ENCODE assay signal across 1 cellular context in the genomic region with DNA sequence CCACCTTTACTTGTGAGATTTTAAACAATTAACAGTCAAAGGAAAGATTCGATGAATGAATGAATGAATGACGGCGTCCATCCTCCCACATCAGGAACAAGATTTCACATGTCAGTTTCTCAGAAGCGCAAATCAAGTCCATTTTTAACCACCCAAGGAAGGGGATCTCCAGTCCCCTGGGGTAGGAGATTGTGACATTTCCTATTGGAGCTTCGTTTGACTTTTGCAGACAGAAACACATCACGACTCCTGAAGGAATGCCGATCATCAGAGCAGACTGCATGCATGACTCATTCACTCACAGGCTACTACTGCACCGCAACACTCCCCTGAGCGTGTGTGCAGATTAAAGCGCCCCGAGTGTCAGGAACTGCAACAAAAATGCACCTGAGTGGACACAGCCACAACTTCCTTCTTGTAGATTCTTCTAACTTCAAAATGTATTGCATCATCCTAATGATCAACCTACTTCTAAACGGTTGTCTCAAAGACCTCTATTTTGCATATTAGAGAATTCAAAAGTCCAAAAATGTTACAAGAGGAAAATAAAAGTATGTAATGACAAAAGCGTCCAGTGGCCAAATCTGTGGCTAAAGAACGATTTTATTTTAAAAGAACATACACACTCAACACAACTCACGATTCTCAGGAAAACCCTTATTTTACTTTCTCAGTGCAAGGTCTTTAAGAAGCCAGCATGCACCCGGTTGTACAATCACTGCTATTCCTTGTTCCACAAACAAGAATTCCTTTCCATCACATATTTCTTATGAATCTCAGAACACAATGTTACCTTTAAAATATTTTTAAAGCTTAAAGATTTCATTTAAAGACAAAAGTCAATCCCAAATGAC.
TF ChIP-seq lines count a peak whose summit lies in the region.

No MANE protein-coding gene starts in this region.

TF ChIP-seq in K562, 482 proteins besides CTCF, POLR2A, EP300 and RAD21 (continued from another document):
- TF ChIP-seq, protein P1, sequence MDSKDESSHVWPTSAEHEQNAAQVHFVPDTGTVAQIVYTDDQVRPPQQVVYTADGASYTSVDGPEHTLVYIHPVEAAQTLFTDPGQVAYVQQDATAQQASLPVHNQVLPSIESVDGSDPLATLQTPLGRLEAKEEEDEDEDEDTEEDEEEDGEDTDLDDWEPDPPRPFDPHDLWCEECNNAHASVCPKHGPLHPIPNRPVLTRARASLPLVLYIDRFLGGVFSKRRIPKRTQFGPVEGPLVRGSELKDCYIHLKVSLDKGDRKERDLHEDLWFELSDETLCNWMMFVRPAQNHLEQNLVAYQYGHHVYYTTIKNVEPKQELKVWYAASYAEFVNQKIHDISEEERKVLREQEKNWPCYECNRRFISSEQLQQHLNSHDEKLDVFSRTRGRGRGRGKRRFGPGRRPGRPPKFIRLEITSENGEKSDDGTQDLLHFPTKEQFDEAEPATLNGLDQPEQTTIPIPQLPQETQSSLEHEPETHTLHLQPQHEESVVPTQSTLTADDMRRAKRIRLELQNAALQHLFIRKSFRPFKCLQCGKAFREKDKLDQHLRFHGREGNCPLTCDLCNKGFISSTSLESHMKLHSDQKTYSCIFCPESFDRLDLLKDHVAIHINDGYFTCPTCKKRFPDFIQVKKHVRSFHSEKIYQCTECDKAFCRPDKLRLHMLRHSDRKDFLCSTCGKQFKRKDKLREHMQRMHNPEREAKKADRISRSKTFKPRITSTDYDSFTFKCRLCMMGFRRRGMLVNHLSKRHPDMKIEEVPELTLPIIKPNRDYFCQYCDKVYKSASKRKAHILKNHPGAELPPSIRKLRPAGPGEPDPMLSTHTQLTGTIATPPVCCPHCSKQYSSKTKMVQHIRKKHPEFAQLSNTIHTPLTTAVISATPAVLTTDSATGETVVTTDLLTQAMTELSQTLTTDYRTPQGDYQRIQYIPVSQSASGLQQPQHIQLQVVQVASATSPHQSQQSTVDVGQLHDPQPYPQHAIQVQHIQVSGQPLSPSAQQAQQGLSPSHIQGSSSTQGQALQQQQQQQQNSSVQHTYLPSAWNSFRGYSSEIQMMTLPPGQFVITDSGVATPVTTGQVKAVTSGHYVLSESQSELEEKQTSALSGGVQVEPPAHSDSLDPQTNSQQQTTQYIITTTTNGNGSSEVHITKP (IDR thresholded peaks at IDR 0.05; ENCODE audit: partially characterized antibody): peak; percentile 59
- TF ChIP-seq PHF20 (IDR thresholded peaks at IDR 0.05; ENCODE audit: partially characterized antibody): no peak
- peak; percentile 77 for TF ChIP-seq ZBTB17 (CRISPR knock-in tag; IDR thresholded peaks at IDR 0.05)
- TF ChIP-seq ELK1 (CRISPR knock-in tag; IDR thresholded peaks at IDR 0.05): no peak
- TF ChIP-seq, protein P2, sequence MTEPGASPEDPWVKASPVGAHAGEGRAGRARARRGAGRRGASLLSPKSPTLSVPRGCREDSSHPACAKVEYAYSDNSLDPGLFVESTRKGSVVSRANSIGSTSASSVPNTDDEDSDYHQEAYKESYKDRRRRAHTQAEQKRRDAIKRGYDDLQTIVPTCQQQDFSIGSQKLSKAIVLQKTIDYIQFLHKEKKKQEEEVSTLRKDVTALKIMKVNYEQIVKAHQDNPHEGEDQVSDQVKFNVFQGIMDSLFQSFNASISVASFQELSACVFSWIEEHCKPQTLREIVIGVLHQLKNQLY (CRISPR knock-in tag; conservative IDR thresholded peaks at IDR 0.05): no peak
- TF ChIP-seq ETV6 (IDR thresholded peaks at IDR 0.05; ENCODE audit: borderline replicate concordance in 1 of 2, low read depth in 2 of 2, low read length in 1 of 2): no peak
- TF ChIP-seq ETV6 (CRISPR knock-in tag; IDR thresholded peaks at IDR 0.05; ENCODE audit: borderline replicate concordance): no peak
- TF ChIP-seq ZSCAN32 (CRISPR knock-in tag; IDR thresholded peaks at IDR 0.05): peak; percentile 96
- TF ChIP-seq RNF2 (IDR thresholded peaks at IDR 0.05): peak; percentile 40; the same call in 1 of the 2 replicates
- peak; percentile 44 for TF ChIP-seq GABPA (tag; conservative IDR thresholded peaks at IDR 0.05; ENCODE audit: low read depth)
- TF ChIP-seq RBBP5 (IDR thresholded peaks at IDR 0.05; ENCODE audit: borderline replicate concordance, insufficient read depth, low read length, poor library complexity, severe bottlenecking): no peak
- TF ChIP-seq ZC3H8 (IDR thresholded peaks at IDR 0.05): no peak
- TF ChIP-seq ZBTB11 (CRISPR knock-in tag; IDR thresholded peaks at IDR 0.05): peak in 1 of 3 experiments; percentile 65; a peak in 2 of 6 replicates
- no peak for TF ChIP-seq KLF13 (tag; IDR thresholded peaks at IDR 0.05; ENCODE audit: borderline replicate concordance, low read depth)
- no peak for TF ChIP-seq ZNF445 (CRISPR knock-in tag; IDR thresholded peaks at IDR 0.05; ENCODE audit: low read depth)
- TF ChIP-seq CEBPB (tag; IDR thresholded peaks at IDR 0.05): peak; percentile 79
- TF ChIP-seq CEBPG (CRISPR knock-in tag; IDR thresholded peaks at IDR 0.05): peak; percentile 86
- peak; percentile 95 to 96 for TF ChIP-seq CEBPG (tag; conservative IDR thresholded peaks at IDR 0.05 in 1 of 2, IDR thresholded peaks at IDR 0.05 in 1 of 2)
- TF ChIP-seq, protein P3, sequence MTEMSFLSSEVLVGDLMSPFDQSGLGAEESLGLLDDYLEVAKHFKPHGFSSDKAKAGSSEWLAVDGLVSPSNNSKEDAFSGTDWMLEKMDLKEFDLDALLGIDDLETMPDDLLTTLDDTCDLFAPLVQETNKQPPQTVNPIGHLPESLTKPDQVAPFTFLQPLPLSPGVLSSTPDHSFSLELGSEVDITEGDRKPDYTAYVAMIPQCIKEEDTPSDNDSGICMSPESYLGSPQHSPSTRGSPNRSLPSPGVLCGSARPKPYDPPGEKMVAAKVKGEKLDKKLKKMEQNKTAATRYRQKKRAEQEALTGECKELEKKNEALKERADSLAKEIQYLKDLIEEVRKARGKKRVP (CRISPR knock-in tag; IDR thresholded peaks at IDR 0.05): peak; percentile 95
- no peak for TF ChIP-seq ZNF586 (CRISPR knock-in tag; conservative IDR thresholded peaks at IDR 0.05)
- peak; percentile 80 for TF ChIP-seq FOSL1 (tag; conservative IDR thresholded peaks at IDR 0.05)
- TF ChIP-seq ZNF24 (IDR thresholded peaks at IDR 0.05): 0 out of 2 replicates have a peak, but pooled peaks have one; percentile 49
- peak; percentile 74 for TF ChIP-seq ATF7 (IDR thresholded peaks at IDR 0.05)
- no peak for TF ChIP-seq CXXC5 (CRISPR knock-in tag; IDR thresholded peaks at IDR 0.05)
- TF ChIP-seq ATF1 (CRISPR knock-in tag; IDR thresholded peaks at IDR 0.05): no peak
- no peak for TF ChIP-seq ATF1 (tag; IDR thresholded peaks at IDR 0.05)
- peak; percentile 55; the same call in 1 of the 2 replicates for TF ChIP-seq JUNB (CRISPR knock-in tag; conservative IDR thresholded peaks at IDR 0.05)
- no peak for TF ChIP-seq ZNF311 (CRISPR knock-in tag; IDR thresholded peaks at IDR 0.05)
- TF ChIP-seq NEUROD1 (IDR thresholded peaks at IDR 0.05; ENCODE audit: borderline replicate concordance, low read depth, low read length, partially characterized antibody): no peak
- TF ChIP-seq JUN (IDR thresholded peaks at IDR 0.05; ENCODE audit: borderline replicate concordance, low read depth, low read length): 0 out of 2 replicates have a peak, but pooled peaks have one; percentile 44
- TF ChIP-seq JUN (CRISPR knock-in tag; IDR thresholded peaks at IDR 0.05; ENCODE audit: borderline replicate concordance): no peak
- TF ChIP-seq, protein P4, sequence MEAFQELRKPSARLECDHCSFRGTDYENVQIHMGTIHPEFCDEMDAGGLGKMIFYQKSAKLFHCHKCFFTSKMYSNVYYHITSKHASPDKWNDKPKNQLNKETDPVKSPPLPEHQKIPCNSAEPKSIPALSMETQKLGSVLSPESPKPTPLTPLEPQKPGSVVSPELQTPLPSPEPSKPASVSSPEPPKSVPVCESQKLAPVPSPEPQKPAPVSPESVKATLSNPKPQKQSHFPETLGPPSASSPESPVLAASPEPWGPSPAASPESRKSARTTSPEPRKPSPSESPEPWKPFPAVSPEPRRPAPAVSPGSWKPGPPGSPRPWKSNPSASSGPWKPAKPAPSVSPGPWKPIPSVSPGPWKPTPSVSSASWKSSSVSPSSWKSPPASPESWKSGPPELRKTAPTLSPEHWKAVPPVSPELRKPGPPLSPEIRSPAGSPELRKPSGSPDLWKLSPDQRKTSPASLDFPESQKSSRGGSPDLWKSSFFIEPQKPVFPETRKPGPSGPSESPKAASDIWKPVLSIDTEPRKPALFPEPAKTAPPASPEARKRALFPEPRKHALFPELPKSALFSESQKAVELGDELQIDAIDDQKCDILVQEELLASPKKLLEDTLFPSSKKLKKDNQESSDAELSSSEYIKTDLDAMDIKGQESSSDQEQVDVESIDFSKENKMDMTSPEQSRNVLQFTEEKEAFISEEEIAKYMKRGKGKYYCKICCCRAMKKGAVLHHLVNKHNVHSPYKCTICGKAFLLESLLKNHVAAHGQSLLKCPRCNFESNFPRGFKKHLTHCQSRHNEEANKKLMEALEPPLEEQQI (IDR thresholded peaks at IDR 0.05): no peak
- peak; percentile 78 for TF ChIP-seq JUND (IDR thresholded peaks at IDR 0.05; ENCODE audit: borderline replicate concordance, low read depth, low read length)
- peak; percentile 82; the same call in 1 of the 3 replicates for TF ChIP-seq JUND (tag; IDR thresholded peaks at IDR 0.05; ENCODE audit: borderline replicate concordance, low read depth, low read length)
- no peak for TF ChIP-seq CBFB (CRISPR knock-in tag; IDR thresholded peaks at IDR 0.05)
- no peak for TF ChIP-seq TRIM24 (IDR thresholded peaks at IDR 0.05)
- TF ChIP-seq ATF3 (IDR thresholded peaks at IDR 0.05): peak; percentile 89
- no peak; the same call in 1 of the 2 replicates for TF ChIP-seq ATF3 (CRISPR knock-in tag; conservative IDR thresholded peaks at IDR 0.05)
